8 cellular contexts compared by ENCODE assay signal in the genomic region with DNA sequence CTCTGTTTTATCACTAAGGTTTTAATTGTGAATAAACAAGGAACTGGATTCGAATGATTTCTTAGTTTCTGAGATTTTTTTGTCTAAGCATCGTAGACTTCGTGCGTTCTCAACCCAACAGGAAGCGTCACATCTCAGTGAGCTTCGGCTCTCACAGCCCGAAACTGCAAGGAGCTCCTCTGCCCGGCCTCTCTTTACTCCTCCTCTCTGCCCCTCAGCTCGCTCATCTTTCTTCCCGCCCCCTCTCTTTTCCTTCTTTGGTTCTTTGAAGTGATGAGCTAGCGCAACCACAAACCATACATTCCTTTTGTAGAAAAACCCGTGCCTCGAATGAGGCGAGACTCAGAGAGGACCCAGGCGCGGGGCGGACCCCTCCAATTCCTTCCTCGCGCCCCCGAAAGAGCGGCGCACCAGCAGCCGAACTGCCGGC. TPM values are rescaled to one million over a fixed set of nuclear protein-coding genes. Genes with fewer than 3 reads are reported as not detected.
DNase-seq lines count a peak whose midpoint lies in the region; ATAC-seq, FAIRE-seq and TF ChIP-seq lines count a peak whose summit lies in the region.

No MANE protein-coding gene starts in this region.

- peaks cover 9% of the 10 kb centered on the region for H3K36me3 ChIP-seq in MG63
- no peaks in the 10 kb centered on the region for H3K36me3 ChIP-seq in adrenal gland (replicated peaks in 1 of 2)
- H3K36me3 ChIP-seq in iPS DF 6.9 (ENCODE audit: control insufficient read depth, insufficient read depth, low read length), result no peaks in the 10 kb centered on the region

- H3K4me3 ChIP-seq in GM08714 (ENCODE audit: low read length) (peak overlapping the region; percentile 87), MG63 (peak overlapping the region; percentile 73), adrenal gland (peak overlapping the region in 3 of 4 donors; percentile 11 to 66 (median 18)), iPS DF 6.9 (ENCODE audit: low read length) (peak overlapping the region; percentile 66; the same call in 1 of the 2 replicates), skin epidermis (peak overlapping the region; percentile 40 to 61 (median 46))

- H3K27me3 ChIP-seq in MG63 (no peaks in the 10 kb centered on the region), adrenal gland (peaks cover 11% of the 10 kb centered on the region), iPS DF 6.9 (ENCODE audit: control insufficient read depth, insufficient read depth, low read length) (peaks cover 15% of the 10 kb centered on the region; the same call in 1 of the 2 replicates)

- FAIRE-seq in D721Med (lab: Jason Lieb, UNC), result no peak

- DNase-seq in MG63 (peak; percentile 65), adrenal gland (no peak), iPS DF 6.9 (ENCODE audit: low read depth, low spot score) (no peak), NCI-H2029 treated with DMSO at 0.1 percent for 48 hours (lab: John Stamatoyannopoulos, UW) (no peak), D721Med (ENCODE audit: insufficient read length, low spot score) (no peak)

- peak overlapping the region in 4 of 5 donors; percentile 18 to 82 (median 54) for H3K27ac ChIP-seq in adrenal gland
- no peak overlapping the region for H3K27ac ChIP-seq in iPS DF 6.9 (ENCODE audit: low read length)
- H3K27ac ChIP-seq in skin epidermis, result peak overlapping the region; percentile 26 to 87 (median 81)

- 1 to 3% (median 2%) methylated on average over 22 to 24 of the region's 24 CpGs for WGBS in adrenal gland, 4 donors
- no CpG with 5 or more reads among the region's 24 CpGs for WGBS in iPS DF 6.9 (ENCODE audit: insufficient coverage, insufficient read length)

- intact Hi-C loops in adrenal gland (cut with DNase I), result no loop called here

- H3K9me3 ChIP-seq in MG63 (no peaks in the 10 kb centered on the region; the same call in 1 of the 2 replicates), adrenal gland (replicated peaks in 1 of 3) (no peaks in the 10 kb centered on the region), iPS DF 6.9 (ENCODE audit: control insufficient read depth, insufficient read depth, low read length) (no peaks in the 10 kb centered on the region)

- ATAC-seq in GM21786 (IDR thresholded peaks at IDR 0.05; ENCODE audit: unreplicated experiment), result peak; percentile 70

- no peak for TF ChIP-seq POLR2A in adrenal gland (IDR thresholded peaks at IDR 0.05)

- TF ChIP-seq CTCF in adrenal gland (IDR thresholded peaks at IDR 0.05) (no peak), D721Med (IDR thresholded peaks at IDR 0.05; ENCODE audit: insufficient read depth, missing control alignments) (no peak)

- H3K4me1 ChIP-seq in adrenal gland (replicated peaks in 1 of 2) (peaks cover 8 to 10% of the 10 kb centered on the region in 2 donors), iPS DF 6.9 (ENCODE audit: control insufficient read depth, insufficient read depth, low read length) (no peaks in the 10 kb centered on the region)

RNA-seq across cellular contexts. Expression of a gene that starts 0.5 kb away (rescaled TPM):
- 40.8 and 60.9 TPM in 2 replicates for total RNA-seq in MG63 (2014; rRNA removed; shearing (Covaris generic); ENCODE audit: low replicate concordance)
- 10 to 100 TPM in 5 of 8 donors, 1 to 10 TPM in 3; 3.6 to 13.2 (median 10.9) TPM for total RNA-seq in adrenal gland
- polyA plus RNA-seq in adrenal gland, result 10 to 100 TPM in 1 of 3 donors, 1 to 10 TPM in 2; 2.9 to 14.2 (median 3.2) TPM

Comparison
In these comparisons a context has a peak if more than half of its experiments do, and no peak if none do; other contexts are left out.
1. H3K4me3 ChIP-seq: peak in every context shown above with its lines; median percentile 87 in GM08714; 73 in MG63; 66 in iPS DF 6.9; 46 in skin epidermis; 18 in adrenal gland.